8 cellular contexts compared by ENCODE assay signal in the genomic region with DNA sequence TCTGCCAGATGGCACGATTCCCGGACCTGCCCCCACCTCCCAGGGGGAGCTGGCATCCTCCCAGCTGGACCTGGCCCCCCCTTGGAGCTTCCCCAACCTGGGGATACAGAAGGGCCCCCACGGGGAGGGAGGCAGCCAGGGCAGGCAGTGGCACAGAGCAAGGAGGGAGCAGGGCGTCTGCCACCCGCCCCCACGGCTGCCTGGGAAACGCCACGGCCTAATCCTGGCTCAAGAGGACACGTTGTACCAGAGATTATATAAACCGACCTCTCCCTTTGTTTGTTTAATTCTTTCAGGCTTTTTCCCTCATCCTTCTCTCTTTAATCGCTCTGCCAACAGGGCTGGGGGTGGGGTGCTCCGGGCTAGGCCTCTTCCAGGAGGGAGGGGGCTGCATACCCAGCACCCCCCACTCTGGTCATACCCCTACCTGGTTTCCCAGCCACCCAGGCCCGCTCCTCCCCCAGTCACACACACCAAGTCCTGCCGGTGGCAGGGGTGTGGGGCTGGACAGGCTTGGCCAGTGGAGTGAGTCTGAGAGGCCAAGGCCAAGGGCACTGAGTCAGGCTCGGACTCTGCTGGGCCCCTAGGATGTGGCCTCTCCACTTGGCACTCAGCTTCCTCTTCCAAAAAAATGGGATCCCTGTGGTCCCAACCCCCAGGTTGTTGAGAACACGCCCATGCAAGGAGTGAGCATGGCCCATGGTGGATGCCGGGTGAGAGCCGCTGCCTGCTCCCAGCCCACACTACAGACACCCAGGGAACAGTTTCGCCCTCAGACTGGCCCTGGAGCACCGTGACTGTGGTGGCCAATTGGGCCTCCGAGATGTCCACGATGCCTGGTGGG. TPM values are rescaled to one million over a fixed set of nuclear protein-coding genes. Genes with fewer than 3 reads are reported as not detected.
A peak's percentile ranks its signal among the peaks of the same experiment; 100 is the strongest.
DNase-seq lines count a peak whose midpoint lies in the region; ATAC-seq and TF ChIP-seq lines count a peak whose summit lies in the region.

No MANE protein-coding gene starts in this region.

- H3K27ac ChIP-seq in heart left ventricle = peak overlapping the region; percentile 84 to 99 (median 92)

- no peak for TF ChIP-seq CTCF in heart left ventricle (IDR thresholded peaks at IDR 0.05)
- no peak for TF ChIP-seq CTCF in retinal pigment epithelial cell (conservative IDR thresholded peaks at IDR 0.05; ENCODE audit: low read depth, low read length)

- intact Hi-C loops in heart left ventricle (cut with DNase I) = loop anchor here in 3 of 10 donors (2.0 to 5.0 kb wide), 3 partner anchors 24 to 90 kb away; no protein-coding TSS in a partner anchor

- H3K36me3 ChIP-seq in heart left ventricle = no peaks in the 10 kb centered on the region

- DNase-seq in DMS79 treated with DMSO at 0.1 percent for 48 hours (lab: John Stamatoyannopoulos, UW) = peak; percentile 57
- peak; percentile 85 to 96 (median 89) for DNase-seq in heart left ventricle
- DNase-seq in retinal pigment epithelial cell (ENCODE audit: low read depth) = peak; percentile 84
- no peak for DNase-seq in RKO (ENCODE audit: low spot score)

- TF ChIP-seq POLR2A in heart left ventricle (IDR thresholded peaks at IDR 0.05) = no peak

- no peaks in the 10 kb centered on the region for H3K27me3 ChIP-seq in heart left ventricle

- H3K9me3 ChIP-seq in heart left ventricle = no peaks in the 10 kb centered on the region

- no peak overlapping the region for H3K4me3 ChIP-seq in heart left ventricle
- H3K4me3 ChIP-seq in retinal pigment epithelial cell (ENCODE audit: low read length) = no peak overlapping the region

- peaks cover 5 to 44% (median 33%) of the 10 kb centered on the region in 12 donors for H3K4me1 ChIP-seq in heart left ventricle

- WGBS in heart left ventricle, 4 donors = 21 to 39% (median 33%) methylated on average over 11 to 22 of the region's 22 CpGs

- peak; percentile 81 for ATAC-seq in SK-N-SH treated with all-trans-retinoic acid at 6 μM for 48 hours
- ATAC-seq in heart left ventricle = peak; percentile 91 to 96 (median 95)
- ATAC-seq in HG03039 (IDR thresholded peaks at IDR 0.05; ENCODE audit: unreplicated experiment) = no peak
- no peak for ATAC-seq in HG02798 (IDR thresholded peaks at IDR 0.05; ENCODE audit: poor library complexity, unreplicated experiment)
- no peak for ATAC-seq in GM18517 (IDR thresholded peaks at IDR 0.05; ENCODE audit: unreplicated experiment)

TF ChIP-seq in SK-N-SH treated with all-trans-retinoic acid at 6 μM for 48 hours, 23 proteins besides CTCF, POLR2A, EP300 and RAD21:
- TF ChIP-seq, protein P1, sequence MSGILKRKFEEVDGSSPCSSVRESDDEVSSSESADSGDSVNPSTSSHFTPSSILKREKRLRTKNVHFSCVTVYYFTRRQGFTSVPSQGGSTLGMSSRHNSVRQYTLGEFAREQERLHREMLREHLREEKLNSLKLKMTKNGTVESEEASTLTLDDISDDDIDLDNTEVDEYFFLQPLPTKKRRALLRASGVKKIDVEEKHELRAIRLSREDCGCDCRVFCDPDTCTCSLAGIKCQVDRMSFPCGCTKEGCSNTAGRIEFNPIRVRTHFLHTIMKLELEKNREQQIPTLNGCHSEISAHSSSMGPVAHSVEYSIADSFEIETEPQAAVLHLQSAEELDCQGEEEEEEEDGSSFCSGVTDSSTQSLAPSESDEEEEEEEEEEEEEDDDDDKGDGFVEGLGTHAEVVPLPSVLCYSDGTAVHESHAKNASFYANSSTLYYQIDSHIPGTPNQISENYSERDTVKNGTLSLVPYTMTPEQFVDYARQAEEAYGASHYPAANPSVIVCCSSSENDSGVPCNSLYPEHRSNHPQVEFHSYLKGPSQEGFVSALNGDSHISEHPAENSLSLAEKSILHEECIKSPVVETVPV (CRISPR knock-in tag; IDR thresholded peaks at IDR 0.05) = no peak
- TF ChIP-seq PATZ1 (CRISPR knock-in tag; IDR thresholded peaks at IDR 0.05; ENCODE audit: borderline replicate concordance) = peak; percentile 89; the same call in 1 of the 2 replicates
- TF ChIP-seq ISL1 (CRISPR knock-in tag; IDR thresholded peaks at IDR 0.05) = no peak
- no peak for TF ChIP-seq OSR1 (CRISPR knock-in tag; IDR thresholded peaks at IDR 0.05)
- no peak for TF ChIP-seq ZFP30 (CRISPR knock-in tag; IDR thresholded peaks at IDR 0.05)
- no peak for TF ChIP-seq POU6F1 (CRISPR knock-in tag; IDR thresholded peaks at IDR 0.05; ENCODE audit: borderline replicate concordance, low read depth)
- TF ChIP-seq, protein P2, sequence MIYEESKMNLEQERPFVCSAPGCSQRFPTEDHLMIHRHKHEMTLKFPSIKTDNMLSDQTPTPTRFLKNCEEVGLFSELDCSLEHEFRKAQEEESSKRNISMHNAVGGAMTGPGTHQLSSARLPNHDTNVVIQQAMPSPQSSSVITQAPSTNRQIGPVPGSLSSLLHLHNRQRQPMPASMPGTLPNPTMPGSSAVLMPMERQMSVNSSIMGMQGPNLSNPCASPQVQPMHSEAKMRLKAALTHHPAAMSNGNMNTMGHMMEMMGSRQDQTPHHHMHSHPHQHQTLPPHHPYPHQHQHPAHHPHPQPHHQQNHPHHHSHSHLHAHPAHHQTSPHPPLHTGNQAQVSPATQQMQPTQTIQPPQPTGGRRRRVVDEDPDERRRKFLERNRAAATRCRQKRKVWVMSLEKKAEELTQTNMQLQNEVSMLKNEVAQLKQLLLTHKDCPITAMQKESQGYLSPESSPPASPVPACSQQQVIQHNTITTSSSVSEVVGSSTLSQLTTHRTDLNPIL (CRISPR knock-in tag; IDR thresholded peaks at IDR 0.05; ENCODE audit: low read depth) = no peak
- no peak for TF ChIP-seq TCF4 (CRISPR knock-in tag; IDR thresholded peaks at IDR 0.05; ENCODE audit: borderline replicate concordance)

RNA-seq across cellular contexts. Expression of gene NFIC, which starts 29.5 kb away (rescaled TPM):
- 100 to 1,000 TPM; 107 to 267 (median 155) TPM for total RNA-seq in heart left ventricle
- polyA plus RNA-seq in heart left ventricle = 100 to 1,000 TPM; 159 to 192 TPM

Comparison
In these comparisons a context has a peak if more than half of its experiments do, and no peak if none do; other contexts are left out.
1. ATAC-seq: peak in SK-N-SH treated with all-trans-retinoic acid at 6 μM for 48 hours (single experiment) and heart left ventricle (4 of 4); none in HG03039 (single experiment), HG02798 (single experiment) and GM18517 (single experiment).